Comparison of ENCODE assay signal across 10 cellular contexts in the genomic region with DNA sequence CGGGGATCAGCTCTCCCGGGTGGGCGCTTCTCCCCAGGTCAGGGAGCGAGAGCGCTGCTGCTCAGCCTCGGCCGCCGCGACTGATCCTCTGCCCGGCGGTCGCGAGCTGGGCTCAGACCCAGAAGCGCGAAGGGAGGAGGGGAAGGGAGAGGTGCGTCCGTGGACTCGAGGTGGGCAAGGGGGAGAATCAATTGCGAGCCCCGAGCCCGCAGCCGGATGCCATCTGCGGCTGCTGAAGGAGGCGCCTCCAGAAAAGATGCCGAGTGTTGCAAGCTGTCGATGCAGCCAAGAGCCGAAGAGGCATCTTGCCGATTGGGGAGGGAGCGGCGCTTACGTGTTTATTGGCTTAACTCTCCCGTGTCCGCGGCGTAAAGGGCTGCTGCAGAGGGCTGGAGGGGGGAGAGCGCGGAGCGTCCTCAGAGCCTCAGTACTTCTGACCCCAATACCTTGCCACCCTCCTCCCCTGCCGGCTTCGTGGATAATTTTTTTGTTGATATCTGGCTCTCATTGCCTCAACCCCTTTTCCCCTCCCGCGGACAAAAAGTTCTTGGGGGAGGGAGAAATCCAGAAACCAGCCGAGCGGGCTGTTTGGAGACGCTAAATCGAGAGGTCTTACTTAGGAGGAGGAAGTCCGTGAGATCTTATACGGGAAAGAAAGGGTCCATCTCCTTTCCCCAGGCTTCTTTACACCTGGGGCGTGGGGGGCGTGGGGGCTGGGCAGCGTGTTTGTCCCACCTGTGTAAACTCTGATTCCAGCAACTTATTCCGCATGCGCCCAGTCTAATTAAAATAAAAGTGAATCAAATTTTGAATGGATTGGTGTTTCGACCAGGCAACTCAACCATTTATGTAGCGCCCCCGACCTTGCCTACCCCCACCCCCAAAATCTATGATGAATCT. TPM values are rescaled to one million over a fixed set of nuclear protein-coding genes. Genes with fewer than 3 reads are reported as not detected.
DNase-seq lines count a peak whose midpoint lies in the region; ATAC-seq and TF ChIP-seq lines count a peak whose summit lies in the region.
"Had no signal": no experiment of that assay in that cellular context is flagged by ENCODE, and none has a peak within 500 bp of the region (broad histone marks: within the 10 kb centered on the region; RNA-seq: fewer than 3 reads in every experiment).

CADPS (minus strand) TSS at position 314 of the 900 bp plus-strand sequence. CDS start 387 bp downstream, outside the sequence.

- H3K27ac Mint-ChIP-seq in brain = peak within 1 kb of the TSS; percentile 77 to 95 (median 88)

- DNase-seq in DMS 273 (lab: John Stamatoyannopoulos, UW; ENCODE audit: unreplicated experiment) (peak; percentile 65), DMS 273 treated with DMSO at 0.1 percent for 48 hours (lab: John Stamatoyannopoulos, UW) (no peak), left kidney (ENCODE audit: low read depth, low spot score) (peak; percentile 43), tibial artery (peak in 1 of 2 donors; percentile 25), CD1c-positive myeloid dendritic cell (ENCODE audit: extremely low spot score) (no peak), GOT3 (lab: John Stamatoyannopoulos, UW) (no peak)

- no peaks in the 10 kb centered on the region for H3K36me3 Mint-ChIP-seq in brain

- H3K9me3 ChIP-seq in tibial artery = no peaks in the 10 kb centered on the region

- H3K36me3 ChIP-seq in tibial artery = no peaks in the 10 kb centered on the region

- peak within 1 kb of the TSS; percentile 28 to 53 for H3K4me3 ChIP-seq in tibial artery
- H3K4me3 ChIP-seq: K562 had no signal

- H3K9me3 Mint-ChIP-seq in brain = peaks cover 0 to 12% (median 0%) of the 10 kb centered on the region in 5 experiments

- ATAC-seq in HG03159 (IDR thresholded peaks at IDR 0.05; ENCODE audit: unreplicated experiment) = no peak
- ATAC-seq: K562 had no signal

- intact Hi-C loops in tibial artery (cut with DNase I; ENCODE audit: low total_unique reads) = no loop called here

- TF ChIP-seq CTCF in brain (conservative IDR thresholded peaks at IDR 0.05) = no peak
- no peak for TF ChIP-seq CTCF in tibial artery (IDR thresholded peaks at IDR 0.05)

- H3K27me3 ChIP-seq in tibial artery = peaks cover 0 to 41% of the 10 kb centered on the region in 2 donors

- peaks cover 54% of the 10 kb centered on the region for H3K27me3 Mint-ChIP-seq in brain

- H3K4me3 Mint-ChIP-seq in brain = peak within 1 kb of the TSS; percentile 90 to 94 (median 93)

- peaks cover 0 to 18% (median 16%) of the 10 kb centered on the region in 4 donors for H3K4me1 ChIP-seq in tibial artery

- H3K27ac ChIP-seq in tibial artery = no peak within 1 kb of the TSS
- H3K27ac ChIP-seq: 22Rv1 had no signal

- H3K4me1 Mint-ChIP-seq in brain = peaks cover 41% of the 10 kb centered on the region

RNA-seq across cellular contexts. Expression of gene CADPS, which starts in this region (rescaled TPM):
- polyA plus RNA-seq in brain (ENCODE audit: insufficient read depth, low read depth, low replicate concordance) = 34.1 TPM
- polyA plus RNA-seq: K562 had no signal

Comparison
In these comparisons a context has a peak if more than half of its experiments do, and no peak if none do; other contexts are left out.
1. DNase-seq: peak in DMS 273 (single experiment) and left kidney (single experiment); none in DMS 273 treated with DMSO at 0.1 percent for 48 hours (single experiment), CD1c-positive myeloid dendritic cell (single experiment) and GOT3 (single experiment).